ENCODE assay signal across 8 cellular contexts in genomic region chr1:42463906-42464305, GRCh38. TPM values are rescaled to one million over a fixed set of nuclear protein-coding genes. Genes with fewer than 3 reads are reported as not detected.
DNase-seq lines count a peak whose midpoint lies in the region; ATAC-seq and TF ChIP-seq lines count a peak whose summit lies in the region.

No MANE protein-coding gene starts in this region.

- no peak for TF ChIP-seq CTCF in thoracic aorta (IDR thresholded peaks at IDR 0.05)

- H3K4me1 Mint-ChIP-seq in activated T-cell treated with anti-CD3 and anti-CD28 coated beads, Interleukin-2, amount 50 U/mL, for 4 hours (ENCODE audit: low read depth) = peaks cover 31% of the 10 kb centered on the region

- no peak for DNase-seq in activated T-cell treated with anti-CD3 and anti-CD28 coated beads, Interleukin-2, amount 50 U/mL, for 4 hours
- DNase-seq in activated T-cell treated with anti-CD3 and anti-CD28 coated beads, Interleukin-2, amount 50 U/mL, for 48 hours = no peak
- DNase-seq in adipocyte (ENCODE audit: low read depth) = no peak
- DNase-seq in left kidney (ENCODE audit: low read depth, low spot score) = peak; percentile 57
- no peak for DNase-seq in thoracic aorta (ENCODE audit: low spot score)
- DNase-seq in AG08395 (ENCODE audit: low spot score) = no peak
- DNase-seq in central memory CD4-positive, alpha-beta T cell = no peak

- H3K9me3 ChIP-seq in adipocyte (ENCODE audit: control insufficient read depth, low read length) (no peaks in the 10 kb centered on the region), thoracic aorta (no peaks in the 10 kb centered on the region)

- H3K27ac ChIP-seq in thoracic aorta = no peak overlapping the region

- no peaks in the 10 kb centered on the region for H3K27me3 ChIP-seq in adipocyte (replicated peaks; ENCODE audit: control insufficient read depth, insufficient read depth, low read length)
- no peaks in the 10 kb centered on the region for H3K27me3 ChIP-seq in thoracic aorta (replicated peaks; ENCODE audit: insufficient read depth)

- peak overlapping the region; percentile 84 for H3K4me3 Mint-ChIP-seq in activated T-cell treated with anti-CD3 and anti-CD28 coated beads, Interleukin-2, amount 50 U/mL, for 4 hours

- H3K4me1 ChIP-seq in adipocyte (ENCODE audit: control insufficient read depth, insufficient read depth, low read length) (peaks cover 11% of the 10 kb centered on the region), thoracic aorta (ENCODE audit: control insufficient read depth in 1 of 2, low read depth in 2 of 2) (peaks cover 0 to 14% of the 10 kb centered on the region in 2 donors)

- H3K9me3 Mint-ChIP-seq in activated T-cell treated with anti-CD3 and anti-CD28 coated beads, Interleukin-2, amount 50 U/mL, for 4 hours = no peaks in the 10 kb centered on the region

- ATAC-seq in activated T-cell treated with anti-CD3 and anti-CD28 coated beads, Interleukin-2, amount 50 U/mL, for 4 hours = no peak
- no peak for ATAC-seq in thoracic aorta (ENCODE audit: insufficient number of reproducible peaks, low FRiP score, low read depth)
- no peak for ATAC-seq in HG02870 (IDR thresholded peaks at IDR 0.05; ENCODE audit: unreplicated experiment)

- peak overlapping the region; percentile 75 for H3K9ac ChIP-seq in adipocyte (ENCODE audit: low read length)

- H3K36me3 Mint-ChIP-seq in activated T-cell treated with anti-CD3 and anti-CD28 coated beads, Interleukin-2, amount 50 U/mL, for 4 hours (ENCODE audit: insufficient read depth) = peaks cover 14% of the 10 kb centered on the region

- H3K4me3 ChIP-seq in adipocyte (ENCODE audit: low read length) (peak overlapping the region; percentile 93), thoracic aorta (peak overlapping the region; percentile 81)

- H3K36me3 ChIP-seq in adipocyte (ENCODE audit: control insufficient read depth, insufficient read depth, low read length, severe bottlenecking) (peaks cover 22% of the 10 kb centered on the region), thoracic aorta (no peaks in the 10 kb centered on the region)

- no peaks in the 10 kb centered on the region for H3K27me3 Mint-ChIP-seq in activated T-cell treated with anti-CD3 and anti-CD28 coated beads, Interleukin-2, amount 50 U/mL, for 4 hours (ENCODE audit: low read depth)

RNA-seq across cellular contexts. Expression of gene CCDC30, which starts 0.8 kb away (rescaled TPM):
- total RNA-seq in activated T-cell treated with anti-CD3 and anti-CD28 coated beads, Interleukin-2, amount 50 U/mL, for 4 hours = under 1 TPM; 0.22 to 0.89 (median 0.55) TPM
- 1 to 10 TPM; 3.0 to 4.9 TPM for total RNA-seq in thoracic aorta

RNA-seq across cellular contexts. Expression of gene PPCS, which starts 7.6 kb away (rescaled TPM):
- total RNA-seq in activated T-cell treated with anti-CD3 and anti-CD28 coated beads, Interleukin-2, amount 50 U/mL, for 4 hours = 10 to 100 TPM; 45.4 to 47.5 (median 46.2) TPM
- 10 to 100 TPM; 46.0 to 53.3 TPM for total RNA-seq in thoracic aorta

RNA-seq across cellular contexts. Expression of gene ZMYND12, which starts 8.1 kb away (rescaled TPM):
- total RNA-seq in activated T-cell treated with anti-CD3 and anti-CD28 coated beads, Interleukin-2, amount 50 U/mL, for 4 hours = under 1 TPM in 2 of 3 donors, not detected in 1; 0.11 to 0.28 TPM
- 1 to 10 TPM in 1 of 2 donors, not detected in 1; 1.9 TPM for total RNA-seq in thoracic aorta
